In the genomic region with DNA sequence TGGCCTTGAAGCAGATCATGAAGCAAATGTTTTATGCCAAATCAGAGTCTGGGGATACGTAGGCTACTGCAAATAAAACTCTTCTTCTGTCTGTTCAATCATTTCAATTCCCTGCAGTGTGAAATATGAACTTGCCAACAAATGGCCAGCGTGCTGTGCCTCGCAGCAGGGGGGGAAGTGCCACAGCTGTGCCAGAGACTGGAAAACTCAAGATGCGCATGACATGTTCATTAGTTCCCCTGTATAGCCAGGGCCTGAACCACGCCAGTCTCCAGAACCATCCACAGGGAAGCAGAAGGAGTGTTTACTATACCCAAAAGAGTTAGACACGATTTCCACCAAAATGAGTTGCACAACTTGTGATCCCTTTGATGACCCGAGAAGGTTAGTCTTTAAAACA, we compare ENCODE assay signal across 15 cellular contexts.
DNase-seq lines count a peak whose midpoint lies in the region; ATAC-seq and TF ChIP-seq lines count a peak whose summit lies in the region.
"Had no signal": no experiment of that assay in that cellular context is flagged by ENCODE, and none has a peak within 500 bp of the region (broad histone marks: within the 10 kb centered on the region; RNA-seq: fewer than 3 reads in every experiment).

No MANE protein-coding gene starts in this region.

- H3K36me3 ChIP-seq in mammary epithelial cell (ENCODE audit: insufficient read depth, low read length): no peaks in the 10 kb centered on the region

- no peaks in the 10 kb centered on the region for H4K20me1 ChIP-seq in mammary epithelial cell (ENCODE audit: insufficient read depth, low read length)

- no peak overlapping the region for H3K9ac ChIP-seq in mammary epithelial cell (ENCODE audit: insufficient read depth, low read length)

- peak overlapping the region; percentile 46 for H3K4me2 ChIP-seq in mammary epithelial cell (ENCODE audit: insufficient read depth, low read depth, low read length)

- no peaks in the 10 kb centered on the region for H3K36me3 Mint-ChIP-seq in mesothelial cell of epicardium
- H3K36me3 Mint-ChIP-seq: memory B cell had no signal

- WGBS in mammary epithelial cell (ENCODE audit: low coverage, missing lambda C conversion rate): 6% methylated on average over 7 of the region's 7 CpGs

- H3K9me3 Mint-ChIP-seq in mesothelial cell of epicardium: no peaks in the 10 kb centered on the region
- H3K9me3 Mint-ChIP-seq: activated CD4-positive, alpha-beta memory T cell treated with anti-CD3 and anti-CD28 coated beads, Interleukin-2, amount 10 ng/mL, durations not matched to agents 7 days and 5 days had no signal

- no peaks in the 10 kb centered on the region for H3K9me3 ChIP-seq in mammary epithelial cell (replicated peaks; ENCODE audit: insufficient read depth, low read length)

- no peak overlapping the region for H3K27ac ChIP-seq in mammary epithelial cell (ENCODE audit: insufficient read depth, low read depth, low read length)

- no peak overlapping the region for H3K4me3 Mint-ChIP-seq in mesothelial cell of epicardium
- H3K4me3 Mint-ChIP-seq: activated CD4-positive, alpha-beta memory T cell treated with anti-CD3 and anti-CD28 coated beads, Interleukin-2, amount 10 ng/mL, durations not matched to agents 7 days and 5 days; memory B cell had no signal

- TF ChIP-seq CTCF in mammary epithelial cell (conservative IDR thresholded peaks at IDR 0.05 in 1 of 2, IDR thresholded peaks at IDR 0.05 in 1 of 2; ENCODE audit: extremely low read depth in 1 of 2, insufficient read depth in 1 of 2, low read depth in 1 of 2, low read length in 2 of 2): no peak
- no peak for TF ChIP-seq CTCF in mesothelial cell of epicardium (IDR thresholded peaks at IDR 0.05; ENCODE audit: unreplicated experiment)

- intact Hi-C loops in mammary epithelial cell (cut with micrococcal nuclease): no loop called here

- ATAC-seq in HG03108 (IDR thresholded peaks at IDR 0.05; ENCODE audit: unreplicated experiment): no peak

- CTCF ChIA-PET in mammary epithelial cell (lab: Charles Lee; ENCODE audit: low non-redundant PET): no interaction called here

- in situ Hi-C loops in G401 (cut with HindIII; ENCODE audit: low sequenced_read_pairs) (no loop called here), mammary epithelial cell (cut with MboI; ENCODE audit: low sequenced_read_pairs in 2 of 2) (no loop called here)

- H3K27me3 Mint-ChIP-seq in mesothelial cell of epicardium (ENCODE audit: low read depth): no peaks in the 10 kb centered on the region

- peaks cover 55% of the 10 kb centered on the region for H3K4me1 Mint-ChIP-seq in mesothelial cell of epicardium
- H3K4me1 Mint-ChIP-seq: activated CD4-positive, alpha-beta memory T cell treated with anti-CD3 and anti-CD28 coated beads, Interleukin-2, amount 10 ng/mL, durations not matched to agents 7 days and 5 days; memory B cell had no signal

- peak overlapping the region; percentile 68 for H2AFZ ChIP-seq in mammary epithelial cell (ENCODE audit: low read depth, low read length)

- no peak overlapping the region for H3K4me3 ChIP-seq in mammary epithelial cell (replicated peaks in 1 of 3; ENCODE audit: insufficient read depth in 1 of 3, low read depth in 2 of 3, low read length in 3 of 3)

- no peaks in the 10 kb centered on the region for H3K27me3 ChIP-seq in mammary epithelial cell (ENCODE audit: insufficient read depth, low read length)

- DNase-seq in G401 (ENCODE audit: low spot score) (peak; percentile 71), NCI-H2107 treated with DMSO at 0.1 percent for 48 hours (lab: John Stamatoyannopoulos, UW; ENCODE audit: unreplicated experiment) (peak; percentile 50), mammary epithelial cell (no peak), mesothelial cell of epicardium (ENCODE audit: low spot score in 2 of 2, unreplicated experiment in 2 of 2) (no peak), H4 (ENCODE audit: low spot score) (no peak), NOMO-1 treated with DMSO at 0.1 percent for 48 hours (lab: John Stamatoyannopoulos, UW; ENCODE audit: unreplicated experiment) (no peak), kidney tubule cell (ENCODE audit: low spot score) (no peak)
- DNase-seq: activated CD4-positive, alpha-beta memory T cell treated with anti-CD3 and anti-CD28 coated beads, Interleukin-2, amount 10 ng/mL, durations not matched to agents 7 days and 5 days; activated naive CD4-positive, alpha-beta T cell treated with anti-CD3 and anti-CD28 coated beads, Interleukin-2, amount 50 U/mL, for 16 hours; dermis blood vessel endothelial cell; NCI-H774; T-helper 1 cell; trophoblast cell had no signal

- H3K27ac Mint-ChIP-seq in mesothelial cell of epicardium: peak overlapping the region; percentile 66
- H3K27ac Mint-ChIP-seq: activated CD4-positive, alpha-beta memory T cell treated with anti-CD3 and anti-CD28 coated beads, Interleukin-2, amount 10 ng/mL, durations not matched to agents 7 days and 5 days; memory B cell had no signal

- H3K4me1 ChIP-seq in mammary epithelial cell (ENCODE audit: insufficient read depth, low read length): peaks cover 34% of the 10 kb centered on the region

- H3K79me2 ChIP-seq in mammary epithelial cell (ENCODE audit: insufficient read depth, low read length): peaks cover 16% of the 10 kb centered on the region

- BruUV-seq in mammary epithelial cell (replicated peaks; lab: Mats Ljungman, UMichigan): no TSS peak

- dilution Hi-C loops in mammary epithelial cell (cut with HindIII; ENCODE audit: low sequenced_read_pairs): no loop called here

Comparison
In these comparisons a context has a peak if more than half of its experiments do, and no peak if none do; other contexts are left out.
1. DNase-seq: peak in G401 (single experiment) and NCI-H2107 treated with DMSO at 0.1 percent for 48 hours (single experiment); none in mammary epithelial cell (single experiment), mesothelial cell of epicardium (0 of 2), H4 (single experiment), NOMO-1 treated with DMSO at 0.1 percent for 48 hours (single experiment) and kidney tubule cell (single experiment).